8 cellular contexts compared by ENCODE assay signal in genomic region chr10:11227103-11227502, GRCh38.
DNase-seq lines count a peak whose midpoint lies in the region; ATAC-seq and TF ChIP-seq lines count a peak whose summit lies in the region.

No MANE protein-coding gene starts in this region.

- CTCF ChIA-PET in Calu3 (lab: Charles Lee), result no interaction called here

- intact Hi-C loops in Calu3 (cut with micrococcal nuclease; ENCODE audit: unreplicated experiment), result no loop called here

- peak overlapping the region; percentile 98 for H3K27ac Mint-ChIP-seq in activated T-cell treated with anti-CD3 and anti-CD28 coated beads, Interleukin-2, amount 50 U/mL, for 24 hours
- H3K27ac Mint-ChIP-seq in Calu3 (ENCODE audit: unreplicated experiment), result no peak overlapping the region

- peak; percentile 41 for ATAC-seq in HG02642 (IDR thresholded peaks at IDR 0.05; ENCODE audit: poor library complexity, unreplicated experiment)

- TF ChIP-seq CTCF in Calu3 (IDR thresholded peaks at IDR 0.05; ENCODE audit: unreplicated experiment), result no peak

- peak overlapping the region; percentile 61 for H3K4me3 Mint-ChIP-seq in activated T-cell treated with anti-CD3 and anti-CD28 coated beads, Interleukin-2, amount 50 U/mL, for 24 hours
- H3K4me3 Mint-ChIP-seq in Calu3 (ENCODE audit: low read depth, unreplicated experiment), result no peak overlapping the region

- no peak for DNase-seq in activated T-cell treated with anti-CD3 and anti-CD28 coated beads, Interleukin-2, amount 50 U/mL, for 24 hours
- DNase-seq in activated T-cell treated with anti-CD3 and anti-CD28 coated beads, Interleukin-2, amount 50 U/mL, for 48 hours, result no peak
- DNase-seq in Kasumi-1 (lab: John Stamatoyannopoulos, UW), result peak; percentile 23 to 24
- peak; percentile 30 for DNase-seq in occipital lobe (lab: John Stamatoyannopoulos, UW)
- no peak for DNase-seq in Calu3
- no peak for DNase-seq in KG1 (lab: John Stamatoyannopoulos, UW)
- no peak for DNase-seq in activated CD8-positive, alpha-beta memory T cell treated with anti-CD3 and anti-CD28 coated beads, Interleukin-2, amount 50 U/mL, for 4 hours

- no peaks in the 10 kb centered on the region for H3K9me3 Mint-ChIP-seq in activated T-cell treated with anti-CD3 and anti-CD28 coated beads, Interleukin-2, amount 50 U/mL, for 24 hours
- H3K9me3 Mint-ChIP-seq in Calu3 (ENCODE audit: low read depth, unreplicated experiment), result peaks cover 3% of the 10 kb centered on the region

- BruUV-seq in Calu3 (replicated peaks; lab: Mats Ljungman, UMichigan), result no TSS peak

- H3K4me1 Mint-ChIP-seq in activated T-cell treated with anti-CD3 and anti-CD28 coated beads, Interleukin-2, amount 50 U/mL, for 24 hours (ENCODE audit: low read depth), result peaks cover 98% of the 10 kb centered on the region
- H3K4me1 Mint-ChIP-seq in Calu3 (ENCODE audit: low read depth, unreplicated experiment), result no peaks in the 10 kb centered on the region

- H3K27me3 Mint-ChIP-seq in activated T-cell treated with anti-CD3 and anti-CD28 coated beads, Interleukin-2, amount 50 U/mL, for 24 hours, result no peaks in the 10 kb centered on the region
- H3K27me3 Mint-ChIP-seq in Calu3 (ENCODE audit: unreplicated experiment), result peaks cover 40% of the 10 kb centered on the region

- H3K36me3 Mint-ChIP-seq in activated T-cell treated with anti-CD3 and anti-CD28 coated beads, Interleukin-2, amount 50 U/mL, for 24 hours (ENCODE audit: low read depth), result peaks cover 93% of the 10 kb centered on the region
- H3K36me3 Mint-ChIP-seq in Calu3 (ENCODE audit: insufficient read depth, unreplicated experiment), result no peaks in the 10 kb centered on the region

Comparison
In these comparisons a context has a peak if more than half of its experiments do, and no peak if none do; other contexts are left out.
1. DNase-seq: peak in Kasumi-1 (2 of 2) and occipital lobe (single experiment); none in activated T-cell treated with anti-CD3 and anti-CD28 coated beads, Interleukin-2, amount 50 U/mL, for 24 hours (single experiment), activated T-cell treated with anti-CD3 and anti-CD28 coated beads, Interleukin-2, amount 50 U/mL, for 48 hours (0 of 2), Calu3 (single experiment), KG1 (single experiment) and activated CD8-positive, alpha-beta memory T cell treated with anti-CD3 and anti-CD28 coated beads, Interleukin-2, amount 50 U/mL, for 4 hours (single experiment).